23 cellular contexts compared by ENCODE assay signal in the genomic region with DNA sequence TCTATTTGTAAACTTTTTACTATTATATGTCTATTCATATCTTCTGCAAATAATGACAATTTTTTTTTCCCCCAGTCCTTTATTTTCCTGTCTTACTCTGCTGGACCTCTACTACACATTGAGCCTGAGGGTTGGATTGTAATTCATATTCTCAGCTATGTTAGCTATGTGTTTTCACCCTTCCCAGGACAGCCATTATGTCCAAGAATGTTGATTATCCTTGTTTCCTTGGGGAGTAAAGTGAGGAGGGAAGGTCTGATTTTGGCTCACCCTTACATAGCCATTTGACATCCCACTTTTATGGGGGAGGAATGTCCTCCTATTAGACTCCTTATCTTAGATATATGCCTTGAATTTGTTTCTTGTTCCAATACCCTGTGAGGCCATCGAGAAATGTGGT.
"Had no signal": no experiment of that assay in that cellular context is flagged by ENCODE, and none has a peak within 500 bp of the region (broad histone marks: within the 10 kb centered on the region; RNA-seq: fewer than 3 reads in every experiment).

No MANE protein-coding gene starts in this region.

- H3K4me1 ChIP-seq: left ventricle myocardium inferior, neural progenitor cell, right atrium auricular region, right lobe of liver, suprapubic skin, tibial artery, uterus had no signal

- ATAC-seq: natural killer cell; right lobe of liver; stimulated activated effector memory CD8-positive, alpha-beta T cell treated with anti-CD3 and anti-CD28 coated beads, Interleukin-12 subunit alpha, Interleukin-12 subunit beta, amount 100 ng/mL, for 72 hours had no signal

- H3K9ac ChIP-seq: neural progenitor cell had no signal

- H3K4me3 ChIP-seq: left ventricle myocardium inferior, lung, neural progenitor cell, right atrium auricular region, right lobe of liver, skin epidermis, suprapubic skin, thoracic aorta, tibial artery, uterus had no signal

- H3K36me3 ChIP-seq: left ventricle myocardium inferior, neural progenitor cell, neutrophil, right atrium auricular region, right lobe of liver, suprapubic skin, thoracic aorta, tibial artery, uterus had no signal

- H3K27me3 ChIP-seq: neural progenitor cell, neutrophil, right atrium auricular region, right lobe of liver, suprapubic skin, tibial artery, uterus had no signal

- H3K27ac ChIP-seq: left ventricle myocardium inferior, neural progenitor cell, neutrophil, right atrium auricular region, right lobe of liver, skin epidermis, suprapubic skin, thoracic aorta, tibial artery, uterus had no signal

- H2AFZ ChIP-seq: neural progenitor cell had no signal

- H3K4me2 ChIP-seq: neural progenitor cell had no signal

- DNase-seq: islet precursor cell; left ventricle myocardium inferior; mesendoderm; naive B cell; natural killer cell; nephron progenitor cell; occipital lobe; right lobe of liver; stimulated activated CD4-positive, alpha-beta T cell treated with anti-CD3 and anti-CD28 coated beads, Interleukin-12 subunit alpha, Interleukin-12 subunit beta, amount 100 ng/mL, for 4 hours; stimulated activated CD4-positive, alpha-beta T cell treated with anti-CD3 and anti-CD28 coated beads, Interleukin-15, amount 100 ng/mL, for 24 hours; stimulated activated CD4-positive, alpha-beta T cell treated with anti-CD3 and anti-CD28 coated beads, Interleukin-2, amount 100 ng/mL, for 24 hours; stimulated activated CD4-positive, alpha-beta T cell treated with anti-CD3 and anti-CD28 coated beads, Interleukin-4, amount 100 ng/mL, for 1 hour; stimulated activated naive CD4-positive, alpha-beta T cell; tibial artery; uterus had no signal

- H3K9me3 ChIP-seq: left ventricle myocardium inferior, neutrophil, right atrium auricular region, right lobe of liver, suprapubic skin, thoracic aorta, tibial artery, uterus had no signal
